ENCODE assay signal across 8 cellular contexts in the genomic region with DNA sequence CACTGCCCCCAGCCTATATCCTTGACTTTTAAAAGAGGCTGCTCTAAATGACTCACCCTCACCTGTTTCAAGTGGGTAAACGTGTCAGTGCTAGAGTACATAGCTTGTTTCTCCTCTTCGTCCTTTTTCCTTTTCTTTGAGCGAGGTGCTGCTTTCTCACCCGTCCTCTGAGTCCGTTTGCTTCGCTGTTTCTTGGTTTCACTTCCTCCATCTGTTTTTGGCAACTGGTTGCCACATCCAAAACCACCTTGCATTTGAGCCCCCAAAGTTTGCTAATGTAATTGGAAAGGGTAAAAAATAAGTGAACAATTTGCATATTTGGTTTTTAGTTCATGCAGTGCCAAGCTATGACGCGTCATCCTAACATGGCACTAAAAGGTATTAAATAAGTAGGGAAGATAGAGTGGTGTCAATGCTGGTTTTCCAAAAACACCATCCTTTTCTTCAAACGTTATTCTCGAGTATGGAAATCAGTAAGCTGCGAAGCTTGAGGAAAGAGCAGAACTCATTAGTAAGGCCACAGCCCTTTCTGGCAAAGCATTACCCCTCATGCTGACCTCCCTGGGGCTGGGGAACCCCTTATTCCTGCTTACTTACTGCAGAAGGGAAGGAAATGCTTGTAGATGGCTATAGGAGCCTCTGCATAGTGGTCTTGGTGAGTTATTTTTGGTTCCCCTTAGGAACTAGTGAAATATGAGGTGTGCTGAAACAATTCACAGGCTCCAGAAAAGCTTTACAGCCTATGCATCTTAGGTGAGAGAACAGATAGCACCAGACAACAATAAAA.
DNase-seq lines count a peak whose midpoint lies in the region; ATAC-seq and TF ChIP-seq lines count a peak whose summit lies in the region.

No MANE protein-coding gene starts in this region.

- H3K14ac ChIP-seq in trophoblast cell (ENCODE audit: low read length), result no peak overlapping the region

- H3K79me2 ChIP-seq in trophoblast cell (ENCODE audit: control insufficient read depth, insufficient read depth, low read length, poor library complexity), result no peaks in the 10 kb centered on the region

- no peak overlapping the region for H3K9ac ChIP-seq in trophoblast cell (ENCODE audit: low read length)

- TF ChIP-seq CTCF in HFFc6 (IDR thresholded peaks at IDR 0.05), result no peak

- H3K27ac ChIP-seq in trophoblast cell (ENCODE audit: low read depth, low read length), result no peak overlapping the region

- no peak overlapping the region for H3K4me3 Mint-ChIP-seq in HFFc6

- H3K18ac ChIP-seq in trophoblast cell (ENCODE audit: low read length), result no peak overlapping the region

- H4K8ac ChIP-seq in trophoblast cell (ENCODE audit: low read depth, low read length), result no peak overlapping the region

- H3K4ac ChIP-seq in trophoblast cell (ENCODE audit: low read depth, low read length), result no peak overlapping the region

- H3K9me3 Mint-ChIP-seq in activated naive CD4-positive, alpha-beta T cell treated with anti-CD3 and anti-CD28 coated beads, Interleukin-2, amount 50 U/mL, for 72 hours, result no peaks in the 10 kb centered on the region
- H3K9me3 Mint-ChIP-seq in HFFc6, result no peaks in the 10 kb centered on the region

- H3K4me3 ChIP-seq in GM08714 (ENCODE audit: low read length) (peak overlapping the region; percentile 64; the same call in 1 of the 2 replicates), trophoblast cell (ENCODE audit: low read depth, low read length) (no peak overlapping the region)

- no peaks in the 10 kb centered on the region for H3K27me3 ChIP-seq in trophoblast cell (ENCODE audit: insufficient read depth, low read length)

- H2AFZ ChIP-seq in trophoblast cell (ENCODE audit: insufficient read depth, low read length, poor library complexity), result no peak overlapping the region

- H3K23ac ChIP-seq in trophoblast cell (ENCODE audit: low read length), result no peak overlapping the region

- H3K27ac Mint-ChIP-seq in activated naive CD4-positive, alpha-beta T cell treated with anti-CD3 and anti-CD28 coated beads, Interleukin-2, amount 50 U/mL, for 72 hours, result peak overlapping the region; percentile 84 to 85
- H3K27ac Mint-ChIP-seq in HFFc6, result no peak overlapping the region

- no peak overlapping the region for H3K4me2 ChIP-seq in trophoblast cell (ENCODE audit: low read length)

- peaks cover 22 to 35% of the 10 kb centered on the region in 2 donors for H3K36me3 Mint-ChIP-seq in activated naive CD4-positive, alpha-beta T cell treated with anti-CD3 and anti-CD28 coated beads, Interleukin-2, amount 50 U/mL, for 72 hours
- peaks cover 65% of the 10 kb centered on the region for H3K36me3 Mint-ChIP-seq in HFFc6 (ENCODE audit: low read depth)

- H3K9me3 ChIP-seq in trophoblast cell (ENCODE audit: insufficient read depth, low read depth, low read length), result no peaks in the 10 kb centered on the region

- H2BK12ac ChIP-seq in trophoblast cell (ENCODE audit: low read length), result no peak overlapping the region

- H2BK5ac ChIP-seq in trophoblast cell (ENCODE audit: low read depth, low read length, poor library complexity), result no peak overlapping the region

- H3K79me1 ChIP-seq in trophoblast cell (ENCODE audit: low read length), result no peaks in the 10 kb centered on the region

- ATAC-seq in GM19463 (IDR thresholded peaks at IDR 0.05; ENCODE audit: unreplicated experiment) (peak; percentile 91), HG03196 (IDR thresholded peaks at IDR 0.05; ENCODE audit: unreplicated experiment) (peak; percentile 87)
- ATAC-seq in activated naive CD4-positive, alpha-beta T cell treated with anti-CD3 and anti-CD28 coated beads, Interleukin-2, amount 50 U/mL, for 72 hours, result peak; percentile 85 to 91

- DNase-seq in activated naive CD4-positive, alpha-beta T cell treated with anti-CD3 and anti-CD28 coated beads, Interleukin-2, amount 50 U/mL, for 72 hours (ENCODE audit: low spot score in 2 of 2), result no peak
- no peak for DNase-seq in GDM1 (lab: John Stamatoyannopoulos, UW)
- no peak for DNase-seq in stimulated activated CD4-positive, alpha-beta T cell treated with anti-CD3 and anti-CD28 coated beads, Interleukin-2, amount 100 ng/mL, for 48 hours
- DNase-seq in trophoblast cell, result no peak
- DNase-seq in HFFc6, result no peak

- H4K12ac ChIP-seq in trophoblast cell (ENCODE audit: low read depth, low read length), result no peak overlapping the region

- no peaks in the 10 kb centered on the region for H3K4me1 ChIP-seq in trophoblast cell (ENCODE audit: control insufficient read depth in 1 of 2, insufficient read depth in 2 of 2, low read length in 2 of 2)

- H4K91ac ChIP-seq in trophoblast cell (ENCODE audit: low read depth, low read length), result no peak overlapping the region

- H3K4me1 Mint-ChIP-seq in HFFc6 (ENCODE audit: low read depth), result no peaks in the 10 kb centered on the region

- no peaks in the 10 kb centered on the region; the same call in 1 of the 2 replicates for H3K27me3 Mint-ChIP-seq in HFFc6 (ENCODE audit: insufficient read depth)

- peaks cover 31 to 52% of the 10 kb centered on the region in 2 experiments for H3K36me3 ChIP-seq in trophoblast cell (ENCODE audit: control insufficient read depth in 1 of 2, insufficient read depth in 2 of 2, low read length in 2 of 2)

- WGBS in trophoblast cell (ENCODE audit: extremely low coverage, insufficient coverage, insufficient read length), result no CpG with 5 or more reads among the region's 11 CpGs

- no peak overlapping the region for H2BK120ac ChIP-seq in trophoblast cell (ENCODE audit: insufficient read depth, low read length, poor library complexity)

- H2AK5ac ChIP-seq in trophoblast cell (ENCODE audit: low read length), result no peak overlapping the region
